ENCODE assay signal across 8 cellular contexts in the genomic region with DNA sequence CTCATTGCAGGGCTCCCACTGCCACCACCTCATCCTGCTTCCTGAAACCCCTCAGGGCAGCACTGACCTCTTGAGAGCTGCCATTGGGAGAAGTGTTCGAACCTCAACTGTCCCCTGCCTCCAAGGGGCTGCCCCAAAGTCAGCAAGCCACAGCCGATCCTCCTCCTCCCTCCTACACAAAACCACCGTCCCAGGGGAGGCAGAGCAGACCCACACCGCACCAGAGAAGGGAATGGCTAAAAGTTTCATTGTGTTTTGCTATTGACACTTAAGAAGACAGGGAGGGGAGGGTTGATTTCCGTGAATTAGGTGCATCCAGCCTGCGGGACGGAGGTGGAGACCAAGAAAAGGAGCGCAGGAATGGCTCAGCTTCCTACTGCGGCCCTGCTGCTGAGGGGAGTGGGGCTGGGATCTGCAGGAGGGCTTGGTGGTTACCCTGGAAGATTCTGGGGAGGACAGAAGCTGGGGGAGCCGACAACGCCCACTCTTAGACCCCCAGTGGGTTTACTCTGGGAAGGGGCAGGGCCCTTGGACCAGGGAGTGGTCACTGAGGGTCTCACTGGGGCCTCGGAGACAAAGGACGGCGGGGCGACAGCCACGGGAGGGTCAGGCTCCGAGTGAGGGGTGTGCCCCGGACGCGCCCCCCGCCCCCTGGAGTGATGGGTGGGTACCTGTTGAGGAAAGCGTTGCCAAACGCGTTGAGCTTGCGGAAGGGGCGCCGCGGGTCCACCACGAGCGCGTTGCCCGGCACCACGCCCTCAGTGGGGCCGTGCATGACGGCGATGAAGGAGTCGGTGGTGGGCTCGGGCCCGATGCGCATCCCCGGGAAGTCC. TPM values are rescaled to one million over a fixed set of nuclear protein-coding genes. Genes with fewer than 3 reads are reported as not detected.
DNase-seq lines count a peak whose midpoint lies in the region; ATAC-seq and TF ChIP-seq lines count a peak whose summit lies in the region.

No MANE protein-coding gene starts in this region.

- 0 to 4% methylated on average over 13 to 41 of the region's 41 CpGs for WGBS in endodermal cell (ENCODE audit: insufficient coverage in 1 of 2, insufficient read length in 1 of 2), 2 experiments

- no peak for TF ChIP-seq RAD21 in neural cell (conservative IDR thresholded peaks at IDR 0.05)

- BruUV-seq in Panc1 (replicated peaks; lab: Mats Ljungman, UMichigan): no TSS peak

- peak overlapping the region; percentile 70 for H3K27ac Mint-ChIP-seq in endodermal cell

- peaks cover 33% of the 10 kb centered on the region for H3K79me2 ChIP-seq in neural cell (replicated peaks; ENCODE audit: insufficient read depth, low read length)

- ATAC-seq in GM19023 (IDR thresholded peaks at IDR 0.05; ENCODE audit: unreplicated experiment) (peak; percentile 11), Panc1 (peak; percentile 4), GM19452 (IDR thresholded peaks at IDR 0.05; ENCODE audit: unreplicated experiment) (no peak), HG03457 (IDR thresholded peaks at IDR 0.05; ENCODE audit: unreplicated experiment) (no peak)

- TF ChIP-seq EP300 in neural cell (conservative IDR thresholded peaks at IDR 0.05; ENCODE audit: poor library complexity, severe bottlenecking): no peak

- H4K20me1 ChIP-seq in neural cell (ENCODE audit: insufficient read depth): no peaks in the 10 kb centered on the region

- peaks cover 28% of the 10 kb centered on the region for H3K4me1 Mint-ChIP-seq in endodermal cell

- peaks cover 12% of the 10 kb centered on the region for H3K36me3 Mint-ChIP-seq in endodermal cell (ENCODE audit: low read depth)

- peak overlapping the region; percentile 62 for H3K4me2 ChIP-seq in neural cell (ENCODE audit: low read length)

- H3K9ac ChIP-seq in endodermal cell (ENCODE audit: extremely low read depth, low read length, poor library complexity, severe bottlenecking): peak overlapping the region; percentile 71
- peak overlapping the region; percentile 78 for H3K9ac ChIP-seq in neural cell (ENCODE audit: low read length)

- H2AFZ ChIP-seq in neural cell (ENCODE audit: low read depth, low read length): peak overlapping the region; percentile 10

- no peaks in the 10 kb centered on the region for H3F3A ChIP-seq in neural cell (ENCODE audit: insufficient read depth, low read length, poor library complexity, severe bottlenecking)

- peaks cover 4% of the 10 kb centered on the region for H3K36me3 ChIP-seq in Panc1 (ENCODE audit: control insufficient read depth, insufficient read depth, low read length)
- peaks cover 9% of the 10 kb centered on the region for H3K36me3 ChIP-seq in endodermal cell (ENCODE audit: control insufficient read depth, insufficient read depth, low read length)
- no peaks in the 10 kb centered on the region for H3K36me3 ChIP-seq in neural cell (ENCODE audit: insufficient read depth, low read length)

- CTCF ChIA-PET in AG04449 (lab: Yijun Ruan, JAX) (interaction anchor here (1.4 to 28.0 kb wide), 5 partner anchors 11 to 137 kb away, joined by 5 to 1375 read pairs (median 32); partner anchors contain the start of genes ARL2 and CDC42BPG), Panc1 (lab: Charles Lee) (interaction anchor here (0.6 to 2.1 kb wide), 7 partner anchors 10 to 30 kb away, joined by 3 to 7 read pairs (median 5); no protein-coding TSS in a partner anchor)

- H3K9me2 ChIP-seq in neural cell (ENCODE audit: insufficient read depth, low read length): no peaks in the 10 kb centered on the region

- no peaks in the 10 kb centered on the region for H3K9me3 Mint-ChIP-seq in endodermal cell

- no peaks in the 10 kb centered on the region for H3K9me3 ChIP-seq in Panc1 (ENCODE audit: control insufficient read depth, insufficient read depth, low read depth, low read length)
- no peaks in the 10 kb centered on the region for H3K9me3 ChIP-seq in endodermal cell (ENCODE audit: control insufficient read depth, low read length)
- no peaks in the 10 kb centered on the region for H3K9me3 ChIP-seq in neural cell (ENCODE audit: low read length)

- peaks cover 3% of the 10 kb centered on the region for H3K27me3 Mint-ChIP-seq in endodermal cell (ENCODE audit: insufficient read depth)

- TF ChIP-seq CTCF in AG04449 (IDR thresholded peaks at IDR 0.05; ENCODE audit: insufficient read depth, low read length, missing control alignments) (no peak), Panc1 (IDR thresholded peaks at IDR 0.05) (no peak), endodermal cell (conservative IDR thresholded peaks at IDR 0.05) (no peak), neural cell (IDR thresholded peaks at IDR 0.05; ENCODE audit: poor library complexity, severe bottlenecking) (no peak)

- intact Hi-C loops in Panc1 (cut with micrococcal nuclease; ENCODE audit: unreplicated experiment): no loop called here

- POLR2A ChIA-PET in AG04449 (lab: Yijun Ruan, JAX): interaction anchor here (0.6 to 4.3 kb wide), 17 partner anchors 9 to 244 kb away, joined by 3 to 61 read pairs (median 5); partner anchors contain the start of genes ARL2, ATG2A, CDC42BPG and FAU
- POLR2A ChIA-PET in Panc1 (lab: Charles Lee): interaction anchor here (1.0 to 1.8 kb wide), 4 partner anchors 11 to 30 kb away, joined by 3 to 11 read pairs (median 6); no protein-coding TSS in a partner anchor

- peak overlapping the region; percentile 88 for H3K4me3 Mint-ChIP-seq in endodermal cell

- peak overlapping the region; percentile 89 for H3K27ac ChIP-seq in Panc1 (ENCODE audit: low read length)
- H3K27ac ChIP-seq in endodermal cell (ENCODE audit: low read depth, low read length): no peak overlapping the region
- peak overlapping the region; percentile 74 for H3K27ac ChIP-seq in neural cell (ENCODE audit: low read length)

- H3K27me3 ChIP-seq in Panc1 (ENCODE audit: control insufficient read depth, insufficient read depth, low read length) (no peaks in the 10 kb centered on the region), endodermal cell (ENCODE audit: control insufficient read depth, insufficient read depth, low read length, poor library complexity, severe bottlenecking) (no peaks in the 10 kb centered on the region), neural cell (ENCODE audit: insufficient read depth, low read depth, low read length) (no peaks in the 10 kb centered on the region)

- no peak for DNase-seq in AG04449 (ENCODE audit: low read depth, low spot score)
- no peak for DNase-seq in Panc1 (ENCODE audit: low read depth, low spot score)
- DNase-seq in endodermal cell: peak; percentile 62
- no peak for DNase-seq in KG1 (lab: John Stamatoyannopoulos, UW)

- H3K4me1 ChIP-seq in Panc1 (ENCODE audit: control insufficient read depth, insufficient read depth, low read length) (peaks cover 42% of the 10 kb centered on the region), endodermal cell (ENCODE audit: control insufficient read depth, insufficient read depth, low read length) (no peaks in the 10 kb centered on the region)

- H3K4me3 ChIP-seq in AG04449 (ENCODE audit: low read depth, low read length): peak overlapping the region; percentile 99
- H3K4me3 ChIP-seq in Panc1 (ENCODE audit: low read depth in 2 of 2, low read length in 2 of 2): peak overlapping the region; percentile 88 to 99
- peak overlapping the region; percentile 96 for H3K4me3 ChIP-seq in endodermal cell (ENCODE audit: low read length)
- H3K4me3 ChIP-seq in neural cell (ENCODE audit: low read length): peak overlapping the region; percentile 81

- in situ Hi-C loops in Panc1 (cut with HindIII; ENCODE audit: low pct_unique_long_range_greater_than_20kb, low sequenced_read_pairs): no loop called here

RNA-seq across cellular contexts. Expression of gene EHD1, which starts 0.8 kb away (rescaled TPM):
- total RNA-seq in Panc1 (2021; ENCODE audit: unreplicated experiment) (186 TPM), endodermal cell (10 to 100 TPM; 39.7 to 43.8 TPM)
- 280 TPM for polyA plus RNA-seq in Panc1 (2012; ENCODE audit: insufficient read length)
- 33.1 TPM for polyA plus RNA-seq in endodermal cell (2013, experiment 1 of 2)
- 32.7 TPM for polyA plus RNA-seq in endodermal cell (2013, experiment 2 of 2)
- 26.4 and 34.9 TPM in 2 replicates for polyA plus RNA-seq in neural cell
- polyA minus RNA-seq in neural cell: 49.1 and 55.5 TPM in 2 replicates

RNA-seq across cellular contexts. Expression of gene CDC42BPG, which starts 33.2 kb away (rescaled TPM):
- total RNA-seq in Panc1 (2021; ENCODE audit: unreplicated experiment): 4.1 TPM
- 3.1 TPM for polyA plus RNA-seq in Panc1 (2012; ENCODE audit: insufficient read length)
- 10 to 100 TPM; 11.1 to 12.6 TPM for total RNA-seq in endodermal cell
- 2.0 TPM for polyA plus RNA-seq in endodermal cell (2013, experiment 1 of 2)
- 1.7 TPM for polyA plus RNA-seq in endodermal cell (2013, experiment 2 of 2)
- polyA plus RNA-seq in neural cell: 0.26 TPM in 1 of 2 replicates, not detected in the other
- not detected in 2 replicates for polyA minus RNA-seq in neural cell

RNA-seq across cellular contexts. Expression of gene ATG2A, which starts 39.4 kb away (rescaled TPM):
- total RNA-seq in Panc1 (2021; ENCODE audit: unreplicated experiment) (28.8 TPM), endodermal cell (10 to 100 TPM; 17.0 to 23.0 TPM)
- 32.7 TPM for polyA plus RNA-seq in Panc1 (2012; ENCODE audit: insufficient read length)
- 12.9 TPM for polyA plus RNA-seq in endodermal cell (2013, experiment 1 of 2)
- polyA plus RNA-seq in endodermal cell (2013, experiment 2 of 2): 10.2 TPM
- 7.5 and 10.7 TPM in 2 replicates for polyA plus RNA-seq in neural cell
- 7.6 and 11.2 TPM in 2 replicates for polyA minus RNA-seq in neural cell

RNA-seq across cellular contexts. Expression of gene PPP2R5B, which starts 46.9 kb away (rescaled TPM):
- total RNA-seq in Panc1 (2021; ENCODE audit: unreplicated experiment) (14.0 TPM), endodermal cell (1 to 10 TPM; 2.8 to 3.3 TPM)
- polyA plus RNA-seq in Panc1 (2012; ENCODE audit: insufficient read length): 21.5 TPM
- polyA plus RNA-seq in endodermal cell (2013, experiment 1 of 2): 17.4 TPM
- polyA plus RNA-seq in endodermal cell (2013, experiment 2 of 2): 14.3 TPM
- polyA plus RNA-seq in neural cell: 76.1 and 86.9 TPM in 2 replicates
- 43.3 and 43.6 TPM in 2 replicates for polyA minus RNA-seq in neural cell

RNA-seq across cellular contexts. Expression of gene GPHA2, which starts 58.1 kb away (rescaled TPM):
- total RNA-seq in Panc1 (2021; ENCODE audit: unreplicated experiment): not detected
- polyA plus RNA-seq in Panc1 (2012; ENCODE audit: insufficient read length): not detected
- total RNA-seq in endodermal cell: under 1 TPM in 1 of 2 donors, not detected in 1; 0.77 TPM
- 0.32 TPM for polyA plus RNA-seq in endodermal cell (2013, experiment 1 of 2)
- polyA plus RNA-seq in endodermal cell (2013, experiment 2 of 2): not detected
- polyA plus RNA-seq in neural cell: not detected in 2 replicates
- not detected in 2 replicates for polyA minus RNA-seq in neural cell

Comparison
In these comparisons a context has a peak if more than half of its experiments do, and no peak if none do; other contexts are left out.
1. ATAC-seq: peak in GM19023 (single experiment) and Panc1 (single experiment); none in GM19452 (single experiment) and HG03457 (single experiment).
2. Peak in every context shown above with its lines, with median percentiles within 50 percentile points of each other: H3K4me3 ChIP-seq.